Comparison of ENCODE assay signal across 27 cellular contexts in genomic region chr7:31432166-31432565, GRCh38.
DNase-seq lines count a peak whose midpoint lies in the region; ATAC-seq, FAIRE-seq and TF ChIP-seq lines count a peak whose summit lies in the region.
"Had no signal": no experiment of that assay in that cellular context is flagged by ENCODE, and none has a peak within 500 bp of the region (broad histone marks: within the 10 kb centered on the region; RNA-seq: fewer than 3 reads in every experiment).

No MANE protein-coding gene starts in this region.

- H3K27me3 ChIP-seq in A673 (replicated peaks; ENCODE audit: insufficient read depth, low read depth, low read length, poor library complexity) (no peaks in the 10 kb centered on the region), bronchial epithelial cell (ENCODE audit: control insufficient read depth, insufficient read depth, low read length) (no peaks in the 10 kb centered on the region)

- ATAC-seq in GM19023 (IDR thresholded peaks at IDR 0.05; ENCODE audit: unreplicated experiment) (no peak), HG03442 (IDR thresholded peaks at IDR 0.05; ENCODE audit: unreplicated experiment) (no peak)
- ATAC-seq: GM12878; SK-N-SH treated with all-trans-retinoic acid at 6 μM for 48 hours; stimulated activated naive CD8-positive, alpha-beta T cell treated with anti-CD3 and anti-CD28 coated beads, Interleukin-15, Interleukin-2, amounts not matched to agents 100 U/mL and 50 U/mL, for 24 hours; T-helper 17 cell had no signal

- no TSS peak for BruUV-seq in A673 (replicated peaks; lab: Mats Ljungman, UMichigan)

- no peaks in the 10 kb centered on the region for H3K4me1 ChIP-seq in A673 (ENCODE audit: insufficient read depth, low read length, poor library complexity, severe bottlenecking)
- H3K4me1 ChIP-seq: esophagus squamous epithelium had no signal

- H3K27ac ChIP-seq in A673 (ENCODE audit: low read depth, low read length, poor library complexity, severe bottlenecking) = no peak overlapping the region
- H3K27ac ChIP-seq: esophagus squamous epithelium, KMS-11, RWPE1, thoracic aorta had no signal

- H3K9me3 ChIP-seq in A673 (ENCODE audit: low read depth, low read length, poor library complexity, severe bottlenecking) = no peaks in the 10 kb centered on the region
- H3K9me3 ChIP-seq: esophagus squamous epithelium, thoracic aorta had no signal

- intact Hi-C loops in A673 (cut with micrococcal nuclease; ENCODE audit: unreplicated experiment) = no loop called here

- no peak for FAIRE-seq in bronchial epithelial cell (lab: Jason Lieb, UNC)
- FAIRE-seq: GM12878 had no signal

- H3K36me3 ChIP-seq in A673 (ENCODE audit: insufficient read depth, low read length, poor library complexity, severe bottlenecking) (no peaks in the 10 kb centered on the region), bronchial epithelial cell (ENCODE audit: control insufficient read depth, insufficient read depth, low read length) (no peaks in the 10 kb centered on the region)
- H3K36me3 ChIP-seq: esophagus squamous epithelium, thoracic aorta had no signal

- H3K4me3 ChIP-seq in A673 (ENCODE audit: low read depth, low read length, poor library complexity, severe bottlenecking) (no peak overlapping the region), bronchial epithelial cell (ENCODE audit: low read depth, low read length) (no peak overlapping the region)
- H3K4me3 ChIP-seq: esophagus squamous epithelium, GM12878, thoracic aorta had no signal

- TF ChIP-seq CTCF in A673 (conservative IDR thresholded peaks at IDR 0.05; ENCODE audit: low read depth, low read length) (no peak), bronchial epithelial cell (IDR thresholded peaks at IDR 0.05; ENCODE audit: insufficient read depth, low read length, severe bottlenecking) (no peak)

- DNase-seq in A673 (ENCODE audit: low spot score) (peak; percentile 67), NCI-H2171 treated with DMSO at 0.1 percent for 48 hours (lab: John Stamatoyannopoulos, UW) (peak; percentile 42), bronchial epithelial cell (ENCODE audit: low read depth) (peak; percentile 58), kidney tubule cell (ENCODE audit: low spot score) (peak; percentile 34), NOMO-1 treated with dmso at 0.1 percent for 144 hours (lab: John Stamatoyannopoulos, UW; ENCODE audit: unreplicated experiment) (no peak)
- DNase-seq: activated CD4-positive, alpha-beta memory T cell treated with anti-CD3 and anti-CD28 coated beads for 36 hours; activated CD4-positive, CD25-positive, alpha-beta regulatory T cell treated with anti-CD3 and anti-CD28 coated beads, Interleukin-2, amount 50 U/mL, for 72 hours; activated naive CD4-positive, alpha-beta T cell treated with Interleukin-2 at 50 U/mL for 16 hours; CD8-positive, alpha-beta memory T cell; cerebellar nuclear complex; endodermal cell; esophagus squamous epithelium; H9; hippocampal formation; mesenchymal stem cell; MM.1S; NCI-H2029 treated with DMSO at 0.1 percent for 48 hours; stimulated activated CD4-positive, alpha-beta T cell treated with anti-CD3 and anti-CD28 coated beads, Interleukin-2, amount 100 ng/mL, for 24 hours; stimulated activated naive CD8-positive, alpha-beta T cell treated with anti-CD3 and anti-CD28 coated beads, Interleukin-15, Interleukin-2, amounts not matched to agents 100 U/mL and 50 U/mL, for 24 hours; T-helper 17 cell had no signal

- POLR2A ChIA-PET in A673 (lab: Charles Lee; ENCODE audit: low non-redundant PET) = no interaction called here

- CTCF ChIA-PET in A673 (lab: Charles Lee) = interaction anchor here (0.7 kb wide), 1 partner anchor 11 kb away, joined by 4 read pairs; no protein-coding TSS in a partner anchor
